In genomic region chr1:209398330-209398991, GRCh38 we compare ENCODE assay signal across 10 cellular contexts.
A peak's percentile ranks its signal among the peaks of the same experiment; 100 is the strongest.
DNase-seq lines count a peak whose midpoint lies in the region; ATAC-seq and TF ChIP-seq lines count a peak whose summit lies in the region.
"Had no signal": no experiment of that assay in that cellular context is flagged by ENCODE, and none has a peak within 500 bp of the region (broad histone marks: within the 10 kb centered on the region; RNA-seq: fewer than 3 reads in every experiment).

No MANE protein-coding gene starts in this region.

- no peak overlapping the region for H2AFZ ChIP-seq in parathyroid adenoma

- peak overlapping the region; percentile 43 for H3K27ac ChIP-seq in parathyroid adenoma
- H3K27ac ChIP-seq: HL-60 had no signal

- H3K9ac ChIP-seq in parathyroid adenoma = no peak overlapping the region

- H3K4me3 ChIP-seq in parathyroid adenoma (ENCODE audit: low read depth, low read length) = no peak overlapping the region

- H3K4me1 ChIP-seq in parathyroid adenoma = peaks cover 9% of the 10 kb centered on the region

- no peak for TF ChIP-seq CTCF in parathyroid adenoma (IDR thresholded peaks at IDR 0.05)
- no peak for TF ChIP-seq CTCF in GM13977 (IDR thresholded peaks at IDR 0.05; ENCODE audit: extremely low read depth, insufficient read depth, missing control alignments)

- in situ Hi-C loops in GM13977 (cut with MboI; ENCODE audit: low pct_unique_long_range_greater_than_20kb, low sequenced_read_pairs, unreplicated experiment) = no loop called here

- no peaks in the 10 kb centered on the region for H3K9me3 ChIP-seq in parathyroid adenoma (ENCODE audit: control insufficient read depth, low read length)

- H3K4me2 ChIP-seq in parathyroid adenoma (ENCODE audit: low read length) = no peak overlapping the region

- DNase-seq in ELR (ENCODE audit: low read depth) (peak; percentile 93), fibroblast of peridontal ligament (ENCODE audit: extremely low read depth) (peak; percentile 93), D341Med (ENCODE audit: low spot score) (no peak), GM13977 (ENCODE audit: low spot score) (no peak)
- no peak for DNase-seq in effector CD4-positive, alpha-beta T cell
- DNase-seq: central memory CD4-positive, alpha-beta T cell had no signal

- no peaks in the 10 kb centered on the region for H3K27me3 ChIP-seq in parathyroid adenoma (ENCODE audit: control insufficient read depth, insufficient read depth, low read length)

- ATAC-seq in HG03460 (IDR thresholded peaks at IDR 0.05; ENCODE audit: unreplicated experiment) = no peak

- no peaks in the 10 kb centered on the region for H3K79me2 ChIP-seq in parathyroid adenoma

- no peaks in the 10 kb centered on the region for H3K36me3 ChIP-seq in parathyroid adenoma (ENCODE audit: control insufficient read depth, insufficient read depth, low read length)

TF ChIP-seq in PFSK-1, 5 proteins besides CTCF, POLR2A, EP300 and RAD21:
- TF ChIP-seq, protein P1, sequence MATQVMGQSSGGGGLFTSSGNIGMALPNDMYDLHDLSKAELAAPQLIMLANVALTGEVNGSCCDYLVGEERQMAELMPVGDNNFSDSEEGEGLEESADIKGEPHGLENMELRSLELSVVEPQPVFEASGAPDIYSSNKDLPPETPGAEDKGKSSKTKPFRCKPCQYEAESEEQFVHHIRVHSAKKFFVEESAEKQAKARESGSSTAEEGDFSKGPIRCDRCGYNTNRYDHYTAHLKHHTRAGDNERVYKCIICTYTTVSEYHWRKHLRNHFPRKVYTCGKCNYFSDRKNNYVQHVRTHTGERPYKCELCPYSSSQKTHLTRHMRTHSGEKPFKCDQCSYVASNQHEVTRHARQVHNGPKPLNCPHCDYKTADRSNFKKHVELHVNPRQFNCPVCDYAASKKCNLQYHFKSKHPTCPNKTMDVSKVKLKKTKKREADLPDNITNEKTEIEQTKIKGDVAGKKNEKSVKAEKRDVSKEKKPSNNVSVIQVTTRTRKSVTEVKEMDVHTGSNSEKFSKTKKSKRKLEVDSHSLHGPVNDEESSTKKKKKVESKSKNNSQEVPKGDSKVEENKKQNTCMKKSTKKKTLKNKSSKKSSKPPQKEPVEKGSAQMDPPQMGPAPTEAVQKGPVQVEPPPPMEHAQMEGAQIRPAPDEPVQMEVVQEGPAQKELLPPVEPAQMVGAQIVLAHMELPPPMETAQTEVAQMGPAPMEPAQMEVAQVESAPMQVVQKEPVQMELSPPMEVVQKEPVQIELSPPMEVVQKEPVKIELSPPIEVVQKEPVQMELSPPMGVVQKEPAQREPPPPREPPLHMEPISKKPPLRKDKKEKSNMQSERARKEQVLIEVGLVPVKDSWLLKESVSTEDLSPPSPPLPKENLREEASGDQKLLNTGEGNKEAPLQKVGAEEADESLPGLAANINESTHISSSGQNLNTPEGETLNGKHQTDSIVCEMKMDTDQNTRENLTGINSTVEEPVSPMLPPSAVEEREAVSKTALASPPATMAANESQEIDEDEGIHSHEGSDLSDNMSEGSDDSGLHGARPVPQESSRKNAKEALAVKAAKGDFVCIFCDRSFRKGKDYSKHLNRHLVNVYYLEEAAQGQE (IDR thresholded peaks at IDR 0.05; ENCODE audit: insufficient read depth in 1 of 2, low read depth in 2 of 2, low read length in 2 of 2) = peak; percentile 15 to 72; a peak in 2 of 4 replicates
- TF ChIP-seq POLR2AphosphoS5 (IDR thresholded peaks at IDR 0.05; ENCODE audit: low read depth, low read length) = no peak
- TF ChIP-seq SIN3A (IDR thresholded peaks at IDR 0.05; ENCODE audit: borderline replicate concordance, insufficient read depth, low read length) = no peak

Comparison
In these comparisons a context has a peak if more than half of its experiments do, and no peak if none do; other contexts are left out.
1. DNase-seq: peak in ELR (single experiment) and fibroblast of peridontal ligament (single experiment); none in effector CD4-positive, alpha-beta T cell (single experiment), D341Med (single experiment) and GM13977 (single experiment).